Comparison of ENCODE assay signal across 17 cellular contexts in the genomic region with DNA sequence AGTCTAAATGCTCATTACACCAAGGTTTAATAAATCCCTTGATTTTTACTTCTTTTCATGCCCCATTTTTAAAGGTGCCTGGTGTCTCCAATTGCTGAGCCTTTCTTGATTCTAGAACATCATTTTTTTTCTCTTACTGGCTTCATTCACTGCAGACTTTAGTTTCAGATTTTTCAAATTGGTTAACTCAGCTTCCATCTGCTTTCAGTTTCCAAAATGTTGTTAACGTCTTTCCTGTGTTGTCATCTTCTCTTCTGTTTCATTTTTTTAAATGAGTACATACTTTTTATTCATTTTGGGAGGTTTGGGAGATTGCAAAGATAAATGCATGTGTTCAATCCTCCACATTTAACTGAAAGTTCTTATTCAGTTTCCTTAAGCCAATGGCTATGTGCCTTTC.
DNase-seq lines count a peak whose midpoint lies in the region; ATAC-seq and FAIRE-seq lines count a peak whose summit lies in the region.
"Had no signal": no experiment of that assay in that cellular context is flagged by ENCODE, and none has a peak within 500 bp of the region (broad histone marks: within the 10 kb centered on the region; RNA-seq: fewer than 3 reads in every experiment).

No MANE protein-coding gene starts in this region.

- DNase-seq in activated naive CD8-positive, alpha-beta T cell treated with anti-CD3 and anti-CD28 coated beads, Interleukin-2, amount 50 U/mL, for 24 hours, result no peak
- DNase-seq in GM19239 (ENCODE audit: insufficient read length, low spot score) (no peak), posterior vena cava (ENCODE audit: low spot score) (no peak)
- no peak for DNase-seq in effector memory CD4-positive, alpha-beta T cell
- DNase-seq: CD4-positive, alpha-beta memory T cell; KBM-7; NCI-H1048; NCI-H1436 treated with DMSO at 0.1 percent for 48 hours; NCI-H2081; NCI-H510A; NCI-H774; SW 1271 had no signal

- no peaks in the 10 kb centered on the region for H3K9me3 ChIP-seq in effector memory CD4-positive, alpha-beta T cell (ENCODE audit: control insufficient read depth, low read length)

- peaks cover 3% of the 10 kb centered on the region for H3K9me3 Mint-ChIP-seq in activated naive CD8-positive, alpha-beta T cell (ENCODE audit: low read depth)
- H3K9me3 Mint-ChIP-seq in activated naive CD8-positive, alpha-beta T cell treated with anti-CD3 and anti-CD28 coated beads, Interleukin-2, amount 50 U/mL, for 24 hours, result peaks cover 12% of the 10 kb centered on the region

- no peaks in the 10 kb centered on the region for H3K36me3 ChIP-seq in effector memory CD4-positive, alpha-beta T cell (ENCODE audit: control insufficient read depth, insufficient read depth, low read length)

- no peak overlapping the region for H3K4me3 Mint-ChIP-seq in activated naive CD8-positive, alpha-beta T cell
- no peak overlapping the region for H3K4me3 Mint-ChIP-seq in activated naive CD8-positive, alpha-beta T cell treated with anti-CD3 and anti-CD28 coated beads, Interleukin-2, amount 50 U/mL, for 24 hours
- H3K4me3 Mint-ChIP-seq: B cell; CD4-positive, alpha-beta memory T cell had no signal

- H3K36me3 Mint-ChIP-seq in activated naive CD8-positive, alpha-beta T cell, result no peaks in the 10 kb centered on the region
- H3K36me3 Mint-ChIP-seq in activated naive CD8-positive, alpha-beta T cell treated with anti-CD3 and anti-CD28 coated beads, Interleukin-2, amount 50 U/mL, for 24 hours (ENCODE audit: low read depth), result no peaks in the 10 kb centered on the region
- H3K36me3 Mint-ChIP-seq: CD4-positive, alpha-beta memory T cell had no signal

- ATAC-seq in activated naive CD8-positive, alpha-beta T cell treated with anti-CD3 and anti-CD28 coated beads, Interleukin-2, amount 50 U/mL, for 24 hours, result no peak
- peak; percentile 45 for ATAC-seq in HG03565 (IDR thresholded peaks at IDR 0.05; ENCODE audit: unreplicated experiment)
- ATAC-seq in activated CD4-positive, CD25-positive, alpha-beta regulatory T cell treated with anti-CD3 and anti-CD28 coated beads, Interleukin-2, amount 50 U/mL, for 24 hours, result no peak

- no peak overlapping the region for H3K27ac ChIP-seq in effector memory CD4-positive, alpha-beta T cell (ENCODE audit: insufficient read depth, low read length, poor library complexity, severe bottlenecking)

- no peak overlapping the region for H3K4me3 ChIP-seq in effector memory CD4-positive, alpha-beta T cell (ENCODE audit: insufficient read depth, low read depth, low read length, poor library complexity, severe bottlenecking)

- no peaks in the 10 kb centered on the region for H3K27me3 ChIP-seq in effector memory CD4-positive, alpha-beta T cell (replicated peaks; ENCODE audit: control insufficient read depth, insufficient read depth, low read length, poor library complexity, severe bottlenecking)

- H3K27me3 Mint-ChIP-seq in activated naive CD8-positive, alpha-beta T cell, result no peaks in the 10 kb centered on the region
- H3K27me3 Mint-ChIP-seq in activated naive CD8-positive, alpha-beta T cell treated with anti-CD3 and anti-CD28 coated beads, Interleukin-2, amount 50 U/mL, for 24 hours, result no peaks in the 10 kb centered on the region
- H3K27me3 Mint-ChIP-seq: B cell; CD4-positive, alpha-beta memory T cell had no signal

- intact Hi-C loops in posterior vena cava (cut with DNase I), result no loop called here

- H3K27ac Mint-ChIP-seq in activated naive CD8-positive, alpha-beta T cell, result peak overlapping the region; percentile 13
- H3K27ac Mint-ChIP-seq in activated naive CD8-positive, alpha-beta T cell treated with anti-CD3 and anti-CD28 coated beads, Interleukin-2, amount 50 U/mL, for 24 hours, result no peak overlapping the region
- H3K27ac Mint-ChIP-seq: B cell; CD4-positive, alpha-beta memory T cell had no signal

- FAIRE-seq in GM19239 (lab: Jason Lieb, UNC), result peak; percentile 11
- FAIRE-seq: H1 had no signal

- H3K4me1 ChIP-seq in effector memory CD4-positive, alpha-beta T cell (ENCODE audit: control insufficient read depth, insufficient read depth, low read length, poor library complexity, severe bottlenecking), result no peaks in the 10 kb centered on the region

- H3K4me1 Mint-ChIP-seq in activated naive CD8-positive, alpha-beta T cell (ENCODE audit: low read depth), result no peaks in the 10 kb centered on the region
- H3K4me1 Mint-ChIP-seq in activated naive CD8-positive, alpha-beta T cell treated with anti-CD3 and anti-CD28 coated beads, Interleukin-2, amount 50 U/mL, for 24 hours, result no peaks in the 10 kb centered on the region
- H3K4me1 Mint-ChIP-seq: B cell had no signal
